In the genomic region with DNA sequence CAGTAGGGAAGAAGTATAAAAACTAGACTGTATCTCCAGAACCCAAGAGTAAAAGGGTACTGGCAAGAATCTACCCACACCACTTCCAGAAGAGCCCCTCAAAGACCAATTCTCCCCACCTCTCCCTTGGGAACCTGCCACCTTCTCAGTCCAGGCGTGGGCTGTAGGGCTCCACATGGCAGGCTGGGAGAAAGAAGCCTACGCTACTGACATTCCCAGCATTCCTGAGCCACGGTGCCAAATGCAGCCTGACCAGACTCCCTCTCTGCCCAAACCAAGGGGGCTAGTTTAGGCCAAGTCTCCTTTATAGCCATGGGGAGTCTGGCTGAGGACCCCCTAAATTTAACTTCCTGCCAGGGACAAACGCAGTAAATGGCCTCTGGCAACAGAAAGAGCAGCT, we compare ENCODE assay signal across 7 cellular contexts. TPM values are rescaled to one million over a fixed set of nuclear protein-coding genes. Genes with fewer than 3 reads are reported as not detected.
DNase-seq lines count a peak whose midpoint lies in the region; ATAC-seq, FAIRE-seq and TF ChIP-seq lines count a peak whose summit lies in the region.
"Had no signal": no experiment of that assay in that cellular context is flagged by ENCODE, and none has a peak within 500 bp of the region (broad histone marks: within the 10 kb centered on the region; RNA-seq: fewer than 3 reads in every experiment).

No MANE protein-coding gene starts in this region.

- CTCF ChIA-PET in SK-N-SH (lab: Yijun Ruan, JAX), result interaction anchor here (1.1 to 5.4 kb wide), 5 partner anchors 10 to 461 kb away, joined by 3 to 63 read pairs (median 16); no protein-coding TSS in a partner anchor

- intact Hi-C loops in kidney (cut with DNase I), result no loop called here

- ATAC-seq in GM18502 (IDR thresholded peaks at IDR 0.05; ENCODE audit: poor library complexity, unreplicated experiment) (no peak), GM18868 (IDR thresholded peaks at IDR 0.05; ENCODE audit: unreplicated experiment) (no peak)

- peak overlapping the region; percentile 52 for H3K4me3 ChIP-seq in AG09309 (ENCODE audit: control insufficient read depth, low read depth, low read length)
- peak overlapping the region; percentile 87 to 94 for H3K4me3 ChIP-seq in SK-N-SH (ENCODE audit: low read depth in 2 of 2, low read length in 1 of 2)
- H3K4me3 ChIP-seq in kidney (ENCODE audit: low read length in 2 of 2), result peak overlapping the region; percentile 82 to 83

- H3K27me3 ChIP-seq in SK-N-SH (ENCODE audit: insufficient read depth), result no peaks in the 10 kb centered on the region

- peaks cover 7 to 32% of the 10 kb centered on the region in 2 experiments; a peak in 2 of 4 replicates for H3K4me1 ChIP-seq in SK-N-SH (ENCODE audit: control insufficient read depth in 1 of 2, insufficient read depth in 2 of 2, low read depth in 1 of 2, low read length in 1 of 2)
- H3K4me1 ChIP-seq in kidney (ENCODE audit: control insufficient read depth in 1 of 2, insufficient read depth in 1 of 2, low read depth in 1 of 2, low read length in 2 of 2), result peaks cover 13 to 21% of the 10 kb centered on the region in 2 donors

- no peak for TF ChIP-seq EP300 in SK-N-SH (IDR thresholded peaks at IDR 0.05; ENCODE audit: borderline replicate concordance in 1 of 2, low read depth in 1 of 2, low read length in 1 of 2)

- 23% methylated on average over 3 of the region's 4 CpGs for WGBS in SK-N-SH (ENCODE audit: low lambda C conversion rate)

- H2AFZ ChIP-seq in SK-N-SH (ENCODE audit: low read depth), result no peak overlapping the region

- no peak overlapping the region; a peak in 1 of 4 replicates for H3K27ac ChIP-seq in SK-N-SH (ENCODE audit: low read depth in 2 of 2, low read length in 1 of 2)
- H3K27ac ChIP-seq in kidney (ENCODE audit: low read depth in 2 of 2, low read length in 2 of 2), result peak overlapping the region in 1 of 2 donors; percentile 43

- DNase-seq in AG09309 (ENCODE audit: low read depth) (no peak), SK-N-SH (no peak), kidney (no peak), DMS 273 treated with DMSO at 0.1 percent for 48 hours (lab: John Stamatoyannopoulos, UW) (no peak)

- H3K9me2 ChIP-seq in SK-N-SH, result no peaks in the 10 kb centered on the region

- H3K4me2 ChIP-seq in SK-N-SH, result peak overlapping the region; percentile 92

- TF ChIP-seq CTCF in AG09309 (IDR thresholded peaks at IDR 0.05; ENCODE audit: control insufficient read depth, insufficient read depth, low read depth, low read length, missing control alignments), result no peak
- TF ChIP-seq CTCF in SK-N-SH (IDR thresholded peaks at IDR 0.05), result no peak
- TF ChIP-seq CTCF in kidney (IDR thresholded peaks at IDR 0.05; ENCODE audit: borderline replicate concordance, extremely low read depth, insufficient read depth), result no peak

- H3K36me3 ChIP-seq in SK-N-SH (replicated peaks in 1 of 2; ENCODE audit: control insufficient read depth in 1 of 2, insufficient read depth in 2 of 2, low read length in 1 of 2), result peaks cover 36 to 49% of the 10 kb centered on the region in 2 experiments
- peaks cover 38 to 47% of the 10 kb centered on the region in 2 donors for H3K36me3 ChIP-seq in kidney (ENCODE audit: control insufficient read depth in 1 of 2, insufficient read depth in 2 of 2, low read length in 2 of 2)

- no peak for FAIRE-seq in kidney (lab: Jason Lieb, UNC)
- FAIRE-seq: GM18507 had no signal

- H3F3A ChIP-seq in SK-N-SH (replicated peaks; ENCODE audit: insufficient read depth), result peaks cover 9% of the 10 kb centered on the region

- no peak for TF ChIP-seq RAD21 in SK-N-SH (IDR thresholded peaks at IDR 0.05; ENCODE audit: low read length)

- H3K9me3 ChIP-seq in SK-N-SH (no peaks in the 10 kb centered on the region), kidney (ENCODE audit: control insufficient read depth in 1 of 2, low read length in 2 of 2) (no peaks in the 10 kb centered on the region)

- peaks cover 18% of the 10 kb centered on the region; the same call in 1 of the 2 replicates for H4K20me1 ChIP-seq in SK-N-SH (ENCODE audit: insufficient read depth)

- H3K9ac ChIP-seq in SK-N-SH (peak overlapping the region; percentile 83; the same call in 1 of the 2 replicates), kidney (ENCODE audit: low read length in 2 of 2) (peak overlapping the region in 1 of 2 donors; percentile 90)

- peaks cover 39% of the 10 kb centered on the region for H3K79me2 ChIP-seq in SK-N-SH (ENCODE audit: insufficient read depth)

- POLR2A ChIA-PET in SK-N-SH (lab: Yijun Ruan, JAX), result no interaction called here

TF ChIP-seq in SK-N-SH, 30 proteins besides CTCF, POLR2A, EP300 and RAD21:
- TF ChIP-seq RXRA (IDR thresholded peaks at IDR 0.05; ENCODE audit: borderline replicate concordance, low read depth), result no peak
- TF ChIP-seq TAF1 (IDR thresholded peaks at IDR 0.05; ENCODE audit: borderline replicate concordance, low read depth, low read length), result no peak
- no peak for TF ChIP-seq RFX5 (IDR thresholded peaks at IDR 0.05; ENCODE audit: low read length)
- TF ChIP-seq, protein P1, sequence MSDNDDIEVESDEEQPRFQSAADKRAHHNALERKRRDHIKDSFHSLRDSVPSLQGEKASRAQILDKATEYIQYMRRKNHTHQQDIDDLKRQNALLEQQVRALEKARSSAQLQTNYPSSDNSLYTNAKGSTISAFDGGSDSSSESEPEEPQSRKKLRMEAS (IDR thresholded peaks at IDR 0.05; ENCODE audit: low read depth), result peak; percentile 62

RNA-seq across cellular contexts. Expression of a gene that starts 2.0 kb away (rescaled TPM):
- polyA plus RNA-seq in SK-N-SH (2012; rRNA removed), result 12.5 and 15.2 TPM in 2 replicates
- 21.4 and 26.0 TPM in 2 replicates for polyA plus RNA-seq in SK-N-SH (2012; cell fraction: cytosol; rRNA removed)
- polyA plus RNA-seq in SK-N-SH (2012; cell fraction: nucleus; rRNA removed), result 11.6 and 19.2 TPM in 2 replicates
- total RNA-seq in kidney, result 77.6 TPM
- 72.3 TPM for polyA plus RNA-seq in kidney (ENCODE audit: insufficient read depth, low read depth, low replicate concordance)

RNA-seq across cellular contexts. Expression of a gene that starts 11.2 kb away (rescaled TPM):
- 0.64 and 0.93 TPM in 2 replicates for polyA plus RNA-seq in SK-N-SH (2012; rRNA removed)
- polyA plus RNA-seq in SK-N-SH (2012; cell fraction: cytosol; rRNA removed), result 0.68 and 1.2 TPM in 2 replicates
- 0.76 and 0.85 TPM in 2 replicates for polyA plus RNA-seq in SK-N-SH (2012; cell fraction: nucleus; rRNA removed)
- total RNA-seq in kidney, result 0.60 TPM
- polyA plus RNA-seq in kidney (ENCODE audit: insufficient read depth, low read depth, low replicate concordance), result not detected

RNA-seq across cellular contexts. Expression of a gene that starts 51.6 kb away (rescaled TPM):
- 61.1 and 87.9 TPM in 2 replicates for polyA plus RNA-seq in SK-N-SH (2012; rRNA removed)
- 41.4 and 50.1 TPM in 2 replicates for polyA plus RNA-seq in SK-N-SH (2012; cell fraction: cytosol; rRNA removed)
- polyA plus RNA-seq in SK-N-SH (2012; cell fraction: nucleus; rRNA removed), result 127 and 151 TPM in 2 replicates
- total RNA-seq in kidney, result 154 TPM
- 40.3 TPM for polyA plus RNA-seq in kidney (ENCODE audit: insufficient read depth, low read depth, low replicate concordance)

RNA-seq across cellular contexts. Expression of a gene that starts 54.2 kb away (rescaled TPM):
- polyA plus RNA-seq in SK-N-SH (2012; rRNA removed) (not detected in 2 replicates), kidney (ENCODE audit: insufficient read depth, low read depth, low replicate concordance) (7.6 TPM)
- not detected in 2 replicates for polyA plus RNA-seq in SK-N-SH (2012; cell fraction: cytosol; rRNA removed)
- not detected in 2 replicates for polyA plus RNA-seq in SK-N-SH (2012; cell fraction: nucleus; rRNA removed)
- 18.1 TPM for total RNA-seq in kidney

RNA-seq across cellular contexts. Expression of a gene that starts 54.4 kb away (rescaled TPM):
- polyA plus RNA-seq in SK-N-SH (2012; rRNA removed) (not detected in 2 replicates), kidney (ENCODE audit: insufficient read depth, low read depth, low replicate concordance) (2.3 TPM)
- polyA plus RNA-seq in SK-N-SH (2012; cell fraction: cytosol; rRNA removed), result not detected in 2 replicates
- not detected in 2 replicates for polyA plus RNA-seq in SK-N-SH (2012; cell fraction: nucleus; rRNA removed)
- total RNA-seq in kidney, result 4.7 TPM
